ENCODE assay signal across 23 cellular contexts in the genomic region with DNA sequence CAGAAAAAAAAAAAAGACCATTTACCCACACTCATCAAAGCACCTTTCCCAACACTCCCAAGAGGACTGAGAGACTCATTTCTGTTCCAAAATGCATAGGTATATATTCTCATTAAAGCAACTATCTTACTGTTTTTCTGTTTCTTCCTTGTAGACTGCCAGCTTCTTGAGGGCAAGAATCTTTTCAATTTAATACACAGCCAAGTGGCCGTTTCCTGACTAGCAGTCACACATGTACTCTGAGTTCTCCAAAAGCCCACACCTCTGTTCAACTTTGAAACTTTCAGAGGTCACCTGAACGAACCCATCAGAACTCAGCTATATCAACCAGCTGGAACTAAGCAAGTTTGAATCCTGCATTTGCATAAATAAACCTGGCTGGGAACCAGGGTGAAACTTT.
"Had no signal": no experiment of that assay in that cellular context is flagged by ENCODE, and none has a peak within 500 bp of the region (broad histone marks: within the 10 kb centered on the region; RNA-seq: fewer than 3 reads in every experiment).

No MANE protein-coding gene starts in this region.

- H3K36me3 ChIP-seq: lower lobe of right lung, right lobe of liver, thoracic aorta, tibial nerve, upper lobe of right lung, uterus had no signal

- H3K9ac ChIP-seq: neural progenitor cell, parathyroid adenoma had no signal

- H3K27ac Mint-ChIP-seq: effector memory CD8-positive, alpha-beta T cell; stimulated activated naive CD8-positive, alpha-beta T cell treated with anti-CD3 and anti-CD28 coated beads, Interleukin-15, Interleukin-2, amounts not matched to agents 100 ng/mL and 50 ng/mL, for 24 hours had no signal

- H3K27ac ChIP-seq: esophagus squamous epithelium, lower lobe of right lung, neural progenitor cell, parathyroid adenoma, right lobe of liver, thoracic aorta, tibial nerve, upper lobe of right lung, uterus had no signal

- H2AFZ ChIP-seq: neural progenitor cell, parathyroid adenoma had no signal

- H3K27me3 Mint-ChIP-seq: effector memory CD8-positive, alpha-beta T cell; naive thymus-derived CD8-positive, alpha-beta T cell; progenitor cell of endocrine pancreas; stimulated activated naive B cell treated with anti-CD40 and anti-IgM and Interleukin-4, amounts not matched to agents 10 μg/mL and 1 μg/mL and 100 μg/mL, for 72 hours; stimulated activated naive CD8-positive, alpha-beta T cell treated with anti-CD3 and anti-CD28 coated beads, Interleukin-15, Interleukin-2, amounts not matched to agents 100 ng/mL and 50 ng/mL, for 24 hours had no signal

- H3K4me1 ChIP-seq: lower lobe of right lung, right lobe of liver, tibial nerve, upper lobe of right lung, uterus had no signal

- H3K27me3 ChIP-seq: esophagus squamous epithelium, neural progenitor cell, right lobe of liver, tibial nerve, upper lobe of right lung, uterus had no signal

- FAIRE-seq: keratinocyte had no signal

- H3K9me3 Mint-ChIP-seq: effector memory CD8-positive, alpha-beta T cell; naive thymus-derived CD8-positive, alpha-beta T cell; stimulated activated naive B cell treated with anti-CD40 and anti-IgM and Interleukin-4, amounts not matched to agents 10 μg/mL and 1 μg/mL and 100 μg/mL, for 72 hours; stimulated activated naive CD8-positive, alpha-beta T cell treated with anti-CD3 and anti-CD28 coated beads, Interleukin-15, Interleukin-2, amounts not matched to agents 100 ng/mL and 50 ng/mL, for 24 hours had no signal

- ATAC-seq: effector memory CD8-positive, alpha-beta T cell; lower lobe of right lung; naive thymus-derived CD8-positive, alpha-beta T cell; right lobe of liver; stimulated activated naive B cell treated with anti-CD40 and anti-IgM and Interleukin-4, amounts not matched to agents 10 μg/mL and 1 μg/mL and 100 μg/mL, for 72 hours; upper lobe of right lung had no signal

- H3K4me3 Mint-ChIP-seq: effector memory CD8-positive, alpha-beta T cell; naive thymus-derived CD8-positive, alpha-beta T cell; neural progenitor cell; stimulated activated naive B cell treated with anti-CD40 and anti-IgM and Interleukin-4, amounts not matched to agents 10 μg/mL and 1 μg/mL and 100 μg/mL, for 72 hours; stimulated activated naive CD8-positive, alpha-beta T cell treated with anti-CD3 and anti-CD28 coated beads, Interleukin-15, Interleukin-2, amounts not matched to agents 100 ng/mL and 50 ng/mL, for 24 hours had no signal

- H3K9me3 ChIP-seq: esophagus squamous epithelium, lower lobe of right lung, right lobe of liver, thoracic aorta, tibial nerve, upper lobe of right lung, uterus had no signal

- H3K4me2 ChIP-seq: neural progenitor cell had no signal

- H3K36me3 Mint-ChIP-seq: neural progenitor cell had no signal

- H3K4me3 ChIP-seq: esophagus squamous epithelium, lower lobe of right lung, neural progenitor cell, right lobe of liver, thoracic aorta, tibial nerve, upper lobe of right lung, uterus had no signal

- DNase-seq: cortex of kidney; effector memory CD8-positive, alpha-beta T cell; esophagus squamous epithelium; foreskin melanocyte; glutamatergic neuron; hypothalamus; left ventricle myocardium superior; lower lobe of right lung; naive thymus-derived CD8-positive, alpha-beta T cell; right lobe of liver; small intestine; stimulated activated CD4-positive, alpha-beta T cell treated with anti-CD3 and anti-CD28 coated beads, Interleukin-15, amount 100 ng/mL, for 24 hours; stimulated activated CD4-positive, alpha-beta T cell treated with anti-CD3 and anti-CD28 coated beads, Interleukin-2, amount 100 ng/mL, for 48 hours; stimulated activated naive B cell treated with anti-CD40 and anti-IgM and Interleukin-4, amounts not matched to agents 10 μg/mL and 1 μg/mL and 100 μg/mL, for 72 hours; upper lobe of right lung; uterus had no signal
